Comparison of ENCODE assay signal across 1 cellular context in the genomic region with DNA sequence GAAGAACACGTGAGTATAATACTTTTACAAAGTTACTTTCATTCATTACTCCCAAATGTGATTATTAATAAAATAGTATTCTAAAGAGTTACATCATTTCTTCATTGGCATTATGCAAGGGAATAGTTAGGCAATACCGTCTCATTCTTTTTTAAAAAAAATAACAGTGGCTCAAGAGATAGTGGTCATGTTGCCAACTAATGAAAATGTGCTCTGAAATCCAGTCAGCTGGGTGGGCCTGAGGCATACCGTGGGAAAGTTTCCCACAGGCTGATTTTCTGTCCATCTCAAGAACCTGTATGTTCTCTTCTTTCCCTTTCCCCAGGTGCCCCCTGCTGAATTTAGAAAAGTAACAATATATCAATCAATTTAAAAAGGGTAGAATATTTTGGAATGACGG.
TF ChIP-seq lines count a peak whose summit lies in the region.

No MANE protein-coding gene starts in this region.

TF ChIP-seq in IMR-90, 13 proteins besides CTCF, POLR2A, EP300 and RAD21:
- TF ChIP-seq MXI1 (IDR thresholded peaks at IDR 0.05; ENCODE audit: borderline replicate concordance, low read depth, low read length) (no peak), CEBPB (IDR thresholded peaks at IDR 0.05; ENCODE audit: low read depth, low read length) (peak; percentile 86)
